Comparison of ENCODE assay signal across 8 cellular contexts in genomic region chr6:42891199-42891722, GRCh38. TPM values are rescaled to one million over a fixed set of nuclear protein-coding genes. Genes with fewer than 3 reads are reported as not detected.
DNase-seq lines count a peak whose midpoint lies in the region; ATAC-seq and TF ChIP-seq lines count a peak whose summit lies in the region.

No MANE protein-coding gene starts in this region.

- TF ChIP-seq CTCF in CD8-positive, alpha-beta T cell (IDR thresholded peaks at IDR 0.05), result no peak
- TF ChIP-seq CTCF in Peyer's patch (IDR thresholded peaks at IDR 0.05) (no peak), osteocyte (IDR thresholded peaks at IDR 0.05) (no peak)

- H3K27me3 Mint-ChIP-seq in CD8-positive, alpha-beta T cell (ENCODE audit: low read depth), result no peaks in the 10 kb centered on the region
- H3K27me3 Mint-ChIP-seq in osteocyte (ENCODE audit: unreplicated experiment), result no peaks in the 10 kb centered on the region

- CTCF ChIA-PET in CD8-positive, alpha-beta T cell (lab: Charles Lee), result interaction anchor here (1.1 to 3.1 kb wide), 5 partner anchors 10 to 253 kb away, joined by 6 to 14 read pairs (median 11); partner anchors contain the start of gene RPL7L1

- peaks cover 19% of the 10 kb centered on the region for H3K4me1 Mint-ChIP-seq in CD8-positive, alpha-beta T cell (ENCODE audit: low read depth)
- peaks cover 13% of the 10 kb centered on the region for H3K4me1 Mint-ChIP-seq in osteocyte (ENCODE audit: unreplicated experiment)

- H3K4me3 Mint-ChIP-seq in CD8-positive, alpha-beta T cell, result peak overlapping the region; percentile 92
- peak overlapping the region; percentile 89 for H3K4me3 Mint-ChIP-seq in osteocyte (ENCODE audit: unreplicated experiment)

- H3K4me3 ChIP-seq in CD8-positive, alpha-beta T cell (ENCODE audit: low read depth, low read length), result peak overlapping the region; percentile 92
- peak overlapping the region; percentile 67 to 99 (median 73) for H3K4me3 ChIP-seq in Peyer's patch
- peak overlapping the region; percentile 71 to 98 for H3K4me3 ChIP-seq in esophagus (ENCODE audit: low read depth in 1 of 2, low read length in 2 of 2)

- no peak for DNase-seq in CD8-positive, alpha-beta T cell
- DNase-seq in Peyer's patch, result no peak
- no peak for DNase-seq in osteocyte (ENCODE audit: extremely low spot score, unreplicated experiment)
- no peak for DNase-seq in posterior vena cava (ENCODE audit: low spot score)
- DNase-seq in NCI-H2227 treated with DMSO at 0.1 percent for 48 hours (lab: John Stamatoyannopoulos, UW), result no peak
- no peak for DNase-seq in Ammon's horn (ENCODE audit: low spot score)

- H3K27me3 ChIP-seq in CD8-positive, alpha-beta T cell (ENCODE audit: insufficient read depth, low read length), result no peaks in the 10 kb centered on the region
- H3K27me3 ChIP-seq in Peyer's patch, result no peaks in the 10 kb centered on the region
- H3K27me3 ChIP-seq in esophagus (ENCODE audit: control insufficient read depth in 1 of 2, insufficient read depth in 2 of 2, low read length in 2 of 2), result no peaks in the 10 kb centered on the region

- 32 to 33% methylated on average over 17 of the region's 17 CpGs for WGBS in esophagus, 2 donors

- POLR2A ChIA-PET in CD8-positive, alpha-beta T cell (lab: Charles Lee), result interaction anchor here (0.6 to 3.9 kb wide), 14 partner anchors 9 to 677 kb away, joined by 3 to 18 read pairs (median 6); partner anchors contain the start of genes BICRAL, CNPY3, PPP2R5D and RPL7L1

- no peak for TF ChIP-seq POLR2A in Peyer's patch (IDR thresholded peaks at IDR 0.05)

- no peaks in the 10 kb centered on the region for H3K36me3 ChIP-seq in CD8-positive, alpha-beta T cell (ENCODE audit: insufficient read depth, low read length)
- peaks cover 0 to 9% (median 0%) of the 10 kb centered on the region in 3 donors for H3K36me3 ChIP-seq in Peyer's patch
- no peaks in the 10 kb centered on the region for H3K36me3 ChIP-seq in esophagus (ENCODE audit: control insufficient read depth in 2 of 2, insufficient read depth in 2 of 2, low read length in 1 of 2)

- H3K9me3 ChIP-seq in CD8-positive, alpha-beta T cell (ENCODE audit: low read length), result no peaks in the 10 kb centered on the region
- H3K9me3 ChIP-seq in Peyer's patch, result no peaks in the 10 kb centered on the region
- no peaks in the 10 kb centered on the region for H3K9me3 ChIP-seq in esophagus (ENCODE audit: control insufficient read depth in 2 of 2, insufficient read depth in 1 of 2, low read depth in 1 of 2, low read length in 1 of 2)

- no peak for ATAC-seq in CD8-positive, alpha-beta T cell
- no peak for ATAC-seq in GM19452 (IDR thresholded peaks at IDR 0.05; ENCODE audit: unreplicated experiment)

- peak overlapping the region; percentile 95 for H3K27ac Mint-ChIP-seq in CD8-positive, alpha-beta T cell
- H3K27ac Mint-ChIP-seq in osteocyte (ENCODE audit: unreplicated experiment), result peak overlapping the region; percentile 94

- H3K36me3 Mint-ChIP-seq in CD8-positive, alpha-beta T cell, result peaks cover 23% of the 10 kb centered on the region
- peaks cover 5% of the 10 kb centered on the region for H3K36me3 Mint-ChIP-seq in osteocyte (ENCODE audit: unreplicated experiment)

- no peaks in the 10 kb centered on the region for H3K9me3 Mint-ChIP-seq in CD8-positive, alpha-beta T cell
- no peaks in the 10 kb centered on the region for H3K9me3 Mint-ChIP-seq in osteocyte (ENCODE audit: unreplicated experiment)

- intact Hi-C loops in CD8-positive, alpha-beta T cell (cut with DNase I, micrococcal nuclease), result loop anchor here (2.0 to 10.0 kb wide), 4 partner anchors 36 to 1110 kb away; partner anchors contain the start of genes CNPY3 (in 1 of the 2), PRICKLE4 (in 1 of the 2) and USP49 (in 1 of the 2)
- intact Hi-C loops in posterior vena cava (cut with DNase I), result no loop called here

- H3K4me1 ChIP-seq in CD8-positive, alpha-beta T cell (ENCODE audit: insufficient read depth, low read length), result peaks cover 10% of the 10 kb centered on the region
- peaks cover 0 to 14% (median 4%) of the 10 kb centered on the region in 4 donors for H3K4me1 ChIP-seq in Peyer's patch
- H3K4me1 ChIP-seq in esophagus (ENCODE audit: control insufficient read depth in 2 of 2, insufficient read depth in 2 of 2, low read length in 1 of 2), result peaks cover 0 to 2% of the 10 kb centered on the region in 2 donors

- peak overlapping the region; percentile 91 for H3K27ac ChIP-seq in CD8-positive, alpha-beta T cell (ENCODE audit: low read depth, low read length)
- H3K27ac ChIP-seq in Peyer's patch (peak overlapping the region; percentile 82 to 96 (median 92)), esophagus (ENCODE audit: low read depth in 2 of 2, low read length in 1 of 2) (peak overlapping the region; percentile 84 to 100)

RNA-seq across cellular contexts. Expression of gene RPL7L1, which starts 11.8 kb away (rescaled TPM):
- total RNA-seq in CD8-positive, alpha-beta T cell, result 10 to 100 TPM; 67.9 to 68.6 TPM
- 10 to 100 TPM; 49.6 to 67.0 (median 53.2) TPM for total RNA-seq in Peyer's patch
- 10 to 100 TPM; 32.7 to 39.4 TPM for polyA plus RNA-seq in esophagus
- total RNA-seq in osteocyte, result 77.4 and 80.5 TPM in 2 replicates
- total RNA-seq in posterior vena cava, result 10 to 100 TPM; 52.9 to 63.0 TPM

RNA-seq across cellular contexts. Expression of gene PTCRA, which starts 24.6 kb away (rescaled TPM):
- not detected for total RNA-seq in CD8-positive, alpha-beta T cell
- total RNA-seq in Peyer's patch (not detected), osteocyte (not detected in 2 replicates), posterior vena cava (not detected)
- polyA plus RNA-seq in esophagus, result not detected

RNA-seq across cellular contexts. Expression of gene CNPY3, which starts 38.0 kb away (rescaled TPM):
- total RNA-seq in CD8-positive, alpha-beta T cell, result 10 to 100 TPM; 43.9 to 47.4 TPM
- 100 to 1,000 TPM in 1 of 4 donors, 10 to 100 TPM in 3; 27.8 to 101 (median 47.9) TPM for total RNA-seq in Peyer's patch
- 10 to 100 TPM; 14.2 to 15.1 TPM for polyA plus RNA-seq in esophagus
- total RNA-seq in osteocyte, result 69.0 and 73.6 TPM in 2 replicates
- total RNA-seq in posterior vena cava, result 10 to 100 TPM; 20.8 to 33.7 TPM

Comparison
In these comparisons a context has a peak if more than half of its experiments do, and no peak if none do; other contexts are left out.
1. intact Hi-C loops: an anchor here in CD8-positive, alpha-beta T cell (2.0 to 10.0 kb wide); none called in posterior vena cava.